In the genomic region with DNA sequence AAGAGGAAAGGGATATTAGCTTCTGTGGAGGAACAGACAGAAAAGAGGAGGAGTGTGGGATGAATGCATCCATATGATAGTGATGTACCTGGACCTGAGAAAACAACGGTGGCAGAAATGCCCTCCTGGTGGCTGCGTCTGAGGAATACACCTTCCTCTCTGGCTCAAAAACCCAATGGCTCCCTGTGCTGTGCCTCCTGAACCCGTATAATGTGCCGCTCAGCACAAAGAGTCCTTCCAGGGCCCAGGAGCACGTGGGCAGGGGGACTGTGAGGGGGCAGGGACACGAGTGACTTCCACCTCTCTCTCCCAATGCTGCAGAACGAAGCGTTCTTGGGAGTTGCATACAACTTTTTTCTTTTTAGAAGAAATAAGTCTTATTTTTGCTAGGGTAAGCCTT, we compare ENCODE assay signal across 1 cellular context.
TF ChIP-seq lines count a peak whose summit lies in the region.

No MANE protein-coding gene starts in this region.

TF ChIP-seq in GM23338, 12 proteins besides CTCF, POLR2A, EP300 and RAD21 (continued from another document):
- TF ChIP-seq, protein P1, sequence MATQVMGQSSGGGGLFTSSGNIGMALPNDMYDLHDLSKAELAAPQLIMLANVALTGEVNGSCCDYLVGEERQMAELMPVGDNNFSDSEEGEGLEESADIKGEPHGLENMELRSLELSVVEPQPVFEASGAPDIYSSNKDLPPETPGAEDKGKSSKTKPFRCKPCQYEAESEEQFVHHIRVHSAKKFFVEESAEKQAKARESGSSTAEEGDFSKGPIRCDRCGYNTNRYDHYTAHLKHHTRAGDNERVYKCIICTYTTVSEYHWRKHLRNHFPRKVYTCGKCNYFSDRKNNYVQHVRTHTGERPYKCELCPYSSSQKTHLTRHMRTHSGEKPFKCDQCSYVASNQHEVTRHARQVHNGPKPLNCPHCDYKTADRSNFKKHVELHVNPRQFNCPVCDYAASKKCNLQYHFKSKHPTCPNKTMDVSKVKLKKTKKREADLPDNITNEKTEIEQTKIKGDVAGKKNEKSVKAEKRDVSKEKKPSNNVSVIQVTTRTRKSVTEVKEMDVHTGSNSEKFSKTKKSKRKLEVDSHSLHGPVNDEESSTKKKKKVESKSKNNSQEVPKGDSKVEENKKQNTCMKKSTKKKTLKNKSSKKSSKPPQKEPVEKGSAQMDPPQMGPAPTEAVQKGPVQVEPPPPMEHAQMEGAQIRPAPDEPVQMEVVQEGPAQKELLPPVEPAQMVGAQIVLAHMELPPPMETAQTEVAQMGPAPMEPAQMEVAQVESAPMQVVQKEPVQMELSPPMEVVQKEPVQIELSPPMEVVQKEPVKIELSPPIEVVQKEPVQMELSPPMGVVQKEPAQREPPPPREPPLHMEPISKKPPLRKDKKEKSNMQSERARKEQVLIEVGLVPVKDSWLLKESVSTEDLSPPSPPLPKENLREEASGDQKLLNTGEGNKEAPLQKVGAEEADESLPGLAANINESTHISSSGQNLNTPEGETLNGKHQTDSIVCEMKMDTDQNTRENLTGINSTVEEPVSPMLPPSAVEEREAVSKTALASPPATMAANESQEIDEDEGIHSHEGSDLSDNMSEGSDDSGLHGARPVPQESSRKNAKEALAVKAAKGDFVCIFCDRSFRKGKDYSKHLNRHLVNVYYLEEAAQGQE (IDR thresholded peaks at IDR 0.05; ENCODE audit: unreplicated experiment) = no peak
- no peak for TF ChIP-seq STAT1 (IDR thresholded peaks at IDR 0.05; ENCODE audit: unreplicated experiment)
